In the genomic region with DNA sequence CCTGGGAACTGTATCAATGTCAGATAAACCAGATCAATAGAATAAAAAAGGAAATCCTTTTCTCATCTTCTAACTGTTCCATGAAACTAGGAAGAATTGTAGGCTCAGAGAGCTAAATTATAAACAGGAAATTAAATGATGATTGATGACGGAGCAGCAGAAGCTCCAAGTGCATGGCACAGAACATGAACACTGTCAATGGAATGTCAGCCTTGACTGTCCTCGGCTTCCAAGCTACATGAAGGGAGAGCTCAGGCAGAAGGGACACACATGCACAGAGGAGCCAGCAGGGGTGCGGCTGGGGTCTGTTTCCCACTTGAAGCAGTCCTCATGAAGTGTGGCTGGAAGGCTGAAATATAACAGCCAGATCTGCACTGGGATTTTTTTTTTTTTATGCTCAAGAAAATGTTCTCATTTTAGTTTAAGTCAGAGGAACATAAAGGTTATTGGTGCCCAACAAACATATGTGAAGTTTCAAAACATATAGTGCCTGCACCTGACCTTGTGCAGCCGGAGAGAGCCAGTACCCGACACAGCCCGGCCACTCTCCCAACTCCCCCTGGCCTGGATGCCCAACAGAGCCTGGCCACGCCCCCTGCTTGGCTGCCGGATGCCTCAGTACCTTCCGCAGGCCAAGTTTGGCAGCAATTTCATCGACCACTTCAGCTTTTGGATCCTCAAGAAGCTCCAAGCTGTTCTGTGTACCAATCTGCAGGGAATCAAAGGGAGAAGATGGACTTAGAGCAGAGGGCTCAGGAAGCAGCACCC, we compare ENCODE assay signal across 15 cellular contexts. TPM values are rescaled to one million over a fixed set of nuclear protein-coding genes. Genes with fewer than 3 reads are reported as not detected.
DNase-seq lines count a peak whose midpoint lies in the region; ATAC-seq and TF ChIP-seq lines count a peak whose summit lies in the region.
"Had no signal": no experiment of that assay in that cellular context is flagged by ENCODE, and none has a peak within 500 bp of the region (broad histone marks: within the 10 kb centered on the region; RNA-seq: fewer than 3 reads in every experiment).

No MANE protein-coding gene starts in this region.

- H2AFZ ChIP-seq in SK-N-SH (ENCODE audit: low read depth) (no peak overlapping the region), fibroblast of lung (ENCODE audit: low read length) (no peak overlapping the region)

- H3K36me3 ChIP-seq in SK-N-SH (replicated peaks in 1 of 2; ENCODE audit: control insufficient read depth in 1 of 2, insufficient read depth in 2 of 2, low read length in 1 of 2) (peaks cover 42 to 74% of the 10 kb centered on the region in 2 experiments), fibroblast of lung (ENCODE audit: control insufficient read depth, insufficient read depth, low read length) (peaks cover 12% of the 10 kb centered on the region), muscle layer of colon (ENCODE audit: insufficient read depth, low read length) (peaks cover 45% of the 10 kb centered on the region)
- peaks cover 59% of the 10 kb centered on the region for H3K36me3 ChIP-seq in CD8-positive, alpha-beta memory T cell (ENCODE audit: insufficient read depth, low read length)

- peak overlapping the region in 1 of 2 experiments; percentile 14; a peak in 1 of 4 replicates for H3K4me3 ChIP-seq in SK-N-SH (ENCODE audit: low read depth in 2 of 2, low read length in 1 of 2)
- H3K4me3 ChIP-seq in fibroblast of lung (replicated peaks in 1 of 4; ENCODE audit: control extremely low read depth in 1 of 4, insufficient read depth in 1 of 4, low read depth in 3 of 4, low read length in 4 of 4): no peak overlapping the region
- H3K4me3 ChIP-seq in muscle layer of colon (ENCODE audit: low read depth in 1 of 2, low read length in 2 of 2): no peak overlapping the region
- H3K4me3 ChIP-seq in CD8-positive, alpha-beta memory T cell (ENCODE audit: low read length): no peak overlapping the region
- H3K4me3 ChIP-seq: upper lobe of left lung had no signal

- H3K4me2 ChIP-seq in SK-N-SH (peak overlapping the region; percentile 48), fibroblast of lung (ENCODE audit: extremely low read depth, insufficient read depth, low read length) (no peak overlapping the region)

- DNase-seq in CD14-positive monocyte (ENCODE audit: low spot score) (no peak), SK-N-SH (no peak), fibroblast of lung (ENCODE audit: low read depth in 2 of 2) (peak; percentile 33 to 67), NCI-H748 (lab: John Stamatoyannopoulos, UW; ENCODE audit: unreplicated experiment) (no peak), Kasumi-1 (lab: John Stamatoyannopoulos, UW) (no peak)
- no peak for DNase-seq in CD8-positive, alpha-beta memory T cell
- DNase-seq: activated CD4-positive, alpha-beta T cell treated with anti-CD3 and anti-CD28 coated beads for 4 hours; activated T-cell treated with anti-CD3 and anti-CD28 coated beads, Interleukin-2, amount 50 U/mL, for 4 hours; NCI-H1436; NCI-H446 had no signal

- POLR2A ChIA-PET in SK-N-SH (lab: Yijun Ruan, JAX): interaction anchor here (0.7 kb wide), 1 partner anchor 159 kb away, joined by 3 read pairs; no protein-coding TSS in a partner anchor
- POLR2A ChIA-PET in CD8-positive, alpha-beta memory T cell (lab: Charles Lee): no interaction called here

- H3K4me3 Mint-ChIP-seq in CD14-positive monocyte: peak overlapping the region in 1 of 2 donors; percentile 47
- no peak overlapping the region for H3K4me3 Mint-ChIP-seq in CD8-positive, alpha-beta memory T cell
- H3K4me3 Mint-ChIP-seq: activated T-cell treated with anti-CD3 and anti-CD28 coated beads, Interleukin-2, amount 50 U/mL, for 4 hours had no signal

- peaks cover 2 to 20% of the 10 kb centered on the region in 2 experiments for H3K4me1 ChIP-seq in SK-N-SH (ENCODE audit: control insufficient read depth in 1 of 2, insufficient read depth in 2 of 2, low read depth in 1 of 2, low read length in 1 of 2)
- peaks cover 17% of the 10 kb centered on the region for H3K4me1 ChIP-seq in fibroblast of lung (ENCODE audit: control insufficient read depth, extremely low read depth, insufficient read depth, low read length)
- peaks cover 22% of the 10 kb centered on the region for H3K4me1 ChIP-seq in muscle layer of colon (ENCODE audit: insufficient read depth, low read length)
- no peaks in the 10 kb centered on the region for H3K4me1 ChIP-seq in CD8-positive, alpha-beta memory T cell (ENCODE audit: insufficient read depth, low read length)

- H3K27ac Mint-ChIP-seq in CD14-positive monocyte: peak overlapping the region in 5 of 7 donors; percentile 19 to 46 (median 23)
- H3K27ac Mint-ChIP-seq in CD8-positive, alpha-beta memory T cell: peak overlapping the region in 1 of 8 donors; percentile 72

- 45% methylated on average over 9 of the region's 10 CpGs for WGBS in SK-N-SH (ENCODE audit: low lambda C conversion rate)

- no peak for ATAC-seq in GM19023 (IDR thresholded peaks at IDR 0.05; ENCODE audit: unreplicated experiment)
- ATAC-seq: activated T-cell treated with anti-CD3 and anti-CD28 coated beads, Interleukin-2, amount 50 U/mL, for 4 hours had no signal

- H3K79me2 ChIP-seq in SK-N-SH (ENCODE audit: insufficient read depth): peaks cover 68% of the 10 kb centered on the region
- peaks cover 13% of the 10 kb centered on the region for H3K79me2 ChIP-seq in fibroblast of lung (ENCODE audit: control insufficient read depth, insufficient read depth, low read length)

- CTCF ChIA-PET in SK-N-SH (lab: Yijun Ruan, JAX): interaction anchor here (0.6 to 3.2 kb wide), 30 partner anchors 9 to 483 kb away, joined by 3 to 55 read pairs (median 10); a partner anchor contains a TSS
- CTCF ChIA-PET in CD8-positive, alpha-beta memory T cell (lab: Charles Lee): interaction anchor here (0.9 to 3.6 kb wide), 7 partner anchors 12 to 347 kb away, joined by 3 to 29 read pairs (median 5); no protein-coding TSS in a partner anchor

- H4K20me1 ChIP-seq in SK-N-SH (ENCODE audit: insufficient read depth) (peaks cover 26% of the 10 kb centered on the region), fibroblast of lung (ENCODE audit: control insufficient read depth, extremely low read depth, insufficient read depth, low read length) (no peaks in the 10 kb centered on the region)

- H3F3A ChIP-seq in SK-N-SH (replicated peaks; ENCODE audit: insufficient read depth): peaks cover 70% of the 10 kb centered on the region

- H3K9me3 ChIP-seq in SK-N-SH: no peaks in the 10 kb centered on the region
- no peaks in the 10 kb centered on the region for H3K9me3 ChIP-seq in fibroblast of lung (ENCODE audit: control insufficient read depth, insufficient read depth, low read depth, low read length)
- no peaks in the 10 kb centered on the region for H3K9me3 ChIP-seq in muscle layer of colon (ENCODE audit: low read length)
- H3K9me3 ChIP-seq in CD8-positive, alpha-beta memory T cell (ENCODE audit: low read length): no peaks in the 10 kb centered on the region
- H3K9me3 ChIP-seq: upper lobe of left lung had no signal

- no peaks in the 10 kb centered on the region for H3K27me3 Mint-ChIP-seq in CD14-positive monocyte (ENCODE audit: low read depth in 3 of 3)
- no peaks in the 10 kb centered on the region for H3K27me3 Mint-ChIP-seq in CD8-positive, alpha-beta memory T cell

- H3K36me3 Mint-ChIP-seq in CD14-positive monocyte: peaks cover 45 to 70% of the 10 kb centered on the region in 2 donors
- H3K36me3 Mint-ChIP-seq in CD8-positive, alpha-beta memory T cell: peaks cover 0 to 75% (median 13%) of the 10 kb centered on the region in 3 donors

- H3K27me3 ChIP-seq in SK-N-SH (ENCODE audit: insufficient read depth): no peaks in the 10 kb centered on the region
- no peaks in the 10 kb centered on the region for H3K27me3 ChIP-seq in fibroblast of lung (ENCODE audit: control insufficient read depth, insufficient read depth, low read length)
- no peaks in the 10 kb centered on the region for H3K27me3 ChIP-seq in muscle layer of colon (ENCODE audit: control insufficient read depth in 1 of 2, insufficient read depth in 2 of 2, low read length in 2 of 2)
- no peaks in the 10 kb centered on the region for H3K27me3 ChIP-seq in CD8-positive, alpha-beta memory T cell (ENCODE audit: insufficient read depth, low read length, poor library complexity, severe bottlenecking)
- H3K27me3 ChIP-seq: upper lobe of left lung had no signal

- no peak for TF ChIP-seq EP300 in SK-N-SH (IDR thresholded peaks at IDR 0.05; ENCODE audit: borderline replicate concordance in 1 of 2, low read depth in 1 of 2, low read length in 1 of 2)

- no peaks in the 10 kb centered on the region for H3K9me2 ChIP-seq in SK-N-SH

- TF ChIP-seq CTCF in CD14-positive monocyte (IDR thresholded peaks at IDR 0.05): no peak
- peak; percentile 18; the same call in 1 of the 2 replicates for TF ChIP-seq CTCF in SK-N-SH (IDR thresholded peaks at IDR 0.05)
- no peak for TF ChIP-seq CTCF in fibroblast of lung (conservative IDR thresholded peaks at IDR 0.05 in 1 of 2, IDR thresholded peaks at IDR 0.05 in 1 of 2; ENCODE audit: low read depth in 1 of 2, low read length in 2 of 2)

- intact Hi-C loops in CD14-positive monocyte (cut with micrococcal nuclease): loop anchor here (1.0 to 5.0 kb wide), 4 partner anchors 43 to 349 kb away; a partner anchor contains a TSS

- H3K9me3 Mint-ChIP-seq in CD14-positive monocyte: peaks cover 0 to 3% (median 0%) of the 10 kb centered on the region in 7 donors
- H3K9me3 Mint-ChIP-seq in CD8-positive, alpha-beta memory T cell: no peaks in the 10 kb centered on the region
- H3K9me3 Mint-ChIP-seq: activated T-cell treated with anti-CD3 and anti-CD28 coated beads, Interleukin-2, amount 50 U/mL, for 4 hours had no signal

- H3K9ac ChIP-seq in SK-N-SH: peak overlapping the region; percentile 28; the same call in 1 of the 2 replicates
- no peak overlapping the region for H3K9ac ChIP-seq in fibroblast of lung (ENCODE audit: insufficient read depth, low read length)
- no peak overlapping the region for H3K9ac ChIP-seq in muscle layer of colon (ENCODE audit: low read length)

- peaks cover 40% of the 10 kb centered on the region for H3K4me1 Mint-ChIP-seq in CD14-positive monocyte
- H3K4me1 Mint-ChIP-seq in CD8-positive, alpha-beta memory T cell: peaks cover 3 to 9% (median 6%) of the 10 kb centered on the region in 3 donors

- TF ChIP-seq RAD21 in SK-N-SH (IDR thresholded peaks at IDR 0.05; ENCODE audit: low read length): no peak

- H3K27ac ChIP-seq in SK-N-SH (ENCODE audit: low read depth in 2 of 2, low read length in 1 of 2): peak overlapping the region; percentile 16 to 68; a peak in 3 of 4 replicates
- H3K27ac ChIP-seq in fibroblast of lung (ENCODE audit: insufficient read depth, low read length): no peak overlapping the region
- peak overlapping the region; percentile 10 for H3K27ac ChIP-seq in muscle layer of colon (ENCODE audit: low read depth, low read length)
- H3K27ac ChIP-seq in CD8-positive, alpha-beta memory T cell (ENCODE audit: low read depth, low read length): no peak overlapping the region
- H3K27ac ChIP-seq: upper lobe of left lung had no signal

RNA-seq across cellular contexts. Expression of a gene that starts 37.0 kb away (rescaled TPM):
- 100 to 1,000 TPM; 106 to 112 TPM for polyA plus RNA-seq in CD14-positive monocyte
- 88.6 and 105 TPM in 2 replicates for polyA plus RNA-seq in SK-N-SH (2012; rRNA removed)
- polyA plus RNA-seq in SK-N-SH (2012; cell fraction: cytosol; rRNA removed): 51.4 and 71.2 TPM in 2 replicates
- polyA plus RNA-seq in SK-N-SH (2012; cell fraction: nucleus; rRNA removed): 166 and 168 TPM in 2 replicates
- 49.8 and 51.0 TPM in 2 replicates for total RNA-seq in fibroblast of lung
- polyA plus RNA-seq in fibroblast of lung: 62.5 and 82.8 TPM in 2 replicates
- 50.4 and 64.3 TPM in 2 replicates for polyA plus RNA-seq in fibroblast of lung (2012)
- polyA minus RNA-seq in fibroblast of lung (ENCODE audit: low replicate concordance): 243 and 414 TPM in 2 replicates
- 100 to 1,000 TPM; 125 to 126 TPM for total RNA-seq in CD8-positive, alpha-beta memory T cell
- polyA plus RNA-seq in CD8-positive, alpha-beta memory T cell: 63.1 TPM

RNA-seq across cellular contexts. Expression of a gene that starts 37.1 kb away (rescaled TPM):
- polyA plus RNA-seq in CD14-positive monocyte (not detected), SK-N-SH (2012; rRNA removed) (4.7 and 6.0 TPM in 2 replicates), fibroblast of lung (0.94 and 1.3 TPM in 2 replicates)
- polyA plus RNA-seq in SK-N-SH (2012; cell fraction: cytosol; rRNA removed): 3.4 and 4.4 TPM in 2 replicates
- 9.8 and 13.7 TPM in 2 replicates for polyA plus RNA-seq in SK-N-SH (2012; cell fraction: nucleus; rRNA removed)
- total RNA-seq in fibroblast of lung: 1.0 and 3.0 TPM in 2 replicates
- 1.7 and 2.1 TPM in 2 replicates for polyA plus RNA-seq in fibroblast of lung (2012)
- 0.56 and 0.63 TPM in 2 replicates for polyA minus RNA-seq in fibroblast of lung (ENCODE audit: low replicate concordance)
- total RNA-seq in CD8-positive, alpha-beta memory T cell: under 1 TPM; 0.31 TPM
- polyA plus RNA-seq in CD8-positive, alpha-beta memory T cell: 0.49 TPM

RNA-seq across cellular contexts. Expression of a gene that starts 47.8 kb away (rescaled TPM):
- polyA plus RNA-seq in CD14-positive monocyte (10 to 100 TPM; 10.3 to 13.9 TPM), SK-N-SH (2012; rRNA removed) (17.1 and 18.9 TPM in 2 replicates), fibroblast of lung (6.7 and 8.1 TPM in 2 replicates)
- polyA plus RNA-seq in SK-N-SH (2012; cell fraction: cytosol; rRNA removed): 6.8 and 12.0 TPM in 2 replicates
- polyA plus RNA-seq in SK-N-SH (2012; cell fraction: nucleus; rRNA removed): 94.3 and 134 TPM in 2 replicates
- 10.4 and 12.6 TPM in 2 replicates for total RNA-seq in fibroblast of lung
- 13.7 and 19.1 TPM in 2 replicates for polyA plus RNA-seq in fibroblast of lung (2012)
- 17.6 and 22.4 TPM in 2 replicates for polyA minus RNA-seq in fibroblast of lung (ENCODE audit: low replicate concordance)
- 10 to 100 TPM; 52.5 to 55.3 TPM for total RNA-seq in CD8-positive, alpha-beta memory T cell
- 19.2 TPM for polyA plus RNA-seq in CD8-positive, alpha-beta memory T cell

RNA-seq across cellular contexts. Expression of a gene that starts 56.4 kb away (rescaled TPM):
- 10 to 100 TPM in 1 of 2 donors, 1 to 10 TPM in 1; 8.9 to 12.0 TPM for polyA plus RNA-seq in CD14-positive monocyte
- polyA plus RNA-seq in SK-N-SH (2012; rRNA removed): 4.4 and 5.0 TPM in 2 replicates
- 1.2 and 2.3 TPM in 2 replicates for polyA plus RNA-seq in SK-N-SH (2012; cell fraction: cytosol; rRNA removed)
- 2.0 and 2.5 TPM in 2 replicates for polyA plus RNA-seq in SK-N-SH (2012; cell fraction: nucleus; rRNA removed)
- 0.17 TPM in 1 of 2 replicates, not detected in the other for total RNA-seq in fibroblast of lung
- 0.64 and 0.75 TPM in 2 replicates for polyA plus RNA-seq in fibroblast of lung
- polyA plus RNA-seq in fibroblast of lung (2012): 0.56 and 1.4 TPM in 2 replicates
- polyA minus RNA-seq in fibroblast of lung (ENCODE audit: low replicate concordance): 1.4 TPM in 1 of 2 replicates, not detected in the other
- total RNA-seq in CD8-positive, alpha-beta memory T cell: 1 to 10 TPM; 1.9 to 2.2 TPM
- polyA plus RNA-seq in CD8-positive, alpha-beta memory T cell: 1.5 TPM
- total RNA-seq: G401, myocyte had no signal

Comparison
In these comparisons a context has a peak if more than half of its experiments do, and no peak if none do; other contexts are left out.
1. DNase-seq: peak in fibroblast of lung (2 of 2); none in CD14-positive monocyte (single experiment), SK-N-SH (single experiment), NCI-H748 (single experiment), Kasumi-1 (0 of 2) and CD8-positive, alpha-beta memory T cell (0 of 5).
2. H3K27ac ChIP-seq: peak in SK-N-SH (2 of 2) and muscle layer of colon (single experiment); none in fibroblast of lung (single experiment) and CD8-positive, alpha-beta memory T cell (single experiment).